11 cellular contexts compared by ENCODE assay signal in genomic region chr4:153448003-153448731, GRCh38. TPM values are rescaled to one million over a fixed set of nuclear protein-coding genes. Genes with fewer than 3 reads are reported as not detected.
A peak's percentile ranks its signal among the peaks of the same experiment; 100 is the strongest.
DNase-seq lines count a peak whose midpoint lies in the region; ATAC-seq and TF ChIP-seq lines count a peak whose summit lies in the region.
"Had no signal": no experiment of that assay in that cellular context is flagged by ENCODE, and none has a peak within 500 bp of the region (broad histone marks: within the 10 kb centered on the region; RNA-seq: fewer than 3 reads in every experiment).

No MANE protein-coding gene starts in this region.

- CTCF ChIA-PET in CD4-positive, alpha-beta T cell (lab: Charles Lee): interaction anchor here (1.9 to 2.5 kb wide), 2 partner anchors 15 to 19 kb away, joined by 5 to 16 read pairs; partner anchors contain the start of gene TMEM131L
- CTCF ChIA-PET in activated CD8-positive, alpha-beta T cell treated with anti-CD3 and anti-CD28 coated beads for 36 hours (lab: Charles Lee): interaction anchor here (1.0 to 4.3 kb wide), 4 partner anchors 15 to 102 kb away, joined by 4 to 18 read pairs (median 4); partner anchors contain the start of gene TMEM131L

- no peaks in the 10 kb centered on the region for H3K9me3 ChIP-seq in CD4-positive, alpha-beta T cell (ENCODE audit: control insufficient read depth, low read length)

- DNase-seq in CD4-positive, alpha-beta T cell: no peak
- DNase-seq in NCI-H1436 (lab: John Stamatoyannopoulos, UW) (peak; percentile 55), nephron progenitor cell (peak; percentile 9), amygdala (lab: John Stamatoyannopoulos, UW) (no peak)
- DNase-seq in activated CD8-positive, alpha-beta T cell treated with anti-CD3 and anti-CD28 coated beads for 36 hours: no peak
- no peak for DNase-seq in stimulated activated CD4-positive, alpha-beta T cell treated with anti-CD3 and anti-CD28 coated beads, Interleukin-4, amount 100 ng/mL, for 1 hour
- DNase-seq: activated CD8-positive, alpha-beta memory T cell treated with anti-CD3 and anti-CD28 coated beads, Interleukin-2, amount 10 ng/mL, durations not matched to agents 7 days and 5 days; cerebellar nuclear complex; Karpas-422 had no signal

- H3K4me3 Mint-ChIP-seq in CD4-positive, alpha-beta T cell: no peak overlapping the region
- peak overlapping the region in 2 of 5 experiments; percentile 63 to 65 for H3K4me3 Mint-ChIP-seq in brain
- H3K4me3 Mint-ChIP-seq in nephron progenitor cell: no peak overlapping the region
- no peak overlapping the region for H3K4me3 Mint-ChIP-seq in activated CD8-positive, alpha-beta T cell treated with anti-CD3 and anti-CD28 coated beads for 36 hours
- H3K4me3 Mint-ChIP-seq: activated CD8-positive, alpha-beta memory T cell treated with anti-CD3 and anti-CD28 coated beads, Interleukin-2, amount 10 ng/mL, durations not matched to agents 7 days and 5 days had no signal

- H3K9me3 Mint-ChIP-seq in CD4-positive, alpha-beta T cell: no peaks in the 10 kb centered on the region
- H3K9me3 Mint-ChIP-seq in brain (peaks cover 0 to 3% (median 0%) of the 10 kb centered on the region in 5 experiments), nephron progenitor cell (no peaks in the 10 kb centered on the region)
- H3K9me3 Mint-ChIP-seq in activated CD8-positive, alpha-beta T cell treated with anti-CD3 and anti-CD28 coated beads for 36 hours: no peaks in the 10 kb centered on the region

- intact Hi-C loops in CD4-positive, alpha-beta T cell (cut with DNase I, micrococcal nuclease): no loop called here
- intact Hi-C loops in activated CD8-positive, alpha-beta T cell treated with anti-CD3 and anti-CD28 coated beads for 36 hours (cut with micrococcal nuclease): no loop called here

- H3K27ac ChIP-seq in CD4-positive, alpha-beta T cell (ENCODE audit: low read depth, low read length): no peak overlapping the region

- no peak for TF ChIP-seq CTCF in CD4-positive, alpha-beta T cell (IDR thresholded peaks at IDR 0.05)
- no peak for TF ChIP-seq CTCF in brain (conservative IDR thresholded peaks at IDR 0.05)
- TF ChIP-seq CTCF in nephron progenitor cell (IDR thresholded peaks at IDR 0.05): no peak
- TF ChIP-seq CTCF in activated CD8-positive, alpha-beta T cell treated with anti-CD3 and anti-CD28 coated beads for 36 hours (IDR thresholded peaks at IDR 0.05): no peak

- H3K27me3 ChIP-seq in CD4-positive, alpha-beta T cell (ENCODE audit: control insufficient read depth, insufficient read depth, low read length): no peaks in the 10 kb centered on the region

- POLR2A ChIA-PET in CD4-positive, alpha-beta T cell (lab: Charles Lee): interaction anchor here (0.8 to 4.6 kb wide), 3 partner anchors 18 to 125 kb away, joined by 4 to 34 read pairs (median 5); partner anchors contain the start of gene TMEM131L
- POLR2A ChIA-PET in activated CD8-positive, alpha-beta T cell treated with anti-CD3 and anti-CD28 coated beads for 36 hours (lab: Charles Lee): interaction anchor here (0.7 to 1.3 kb wide), 3 partner anchors 9 to 17 kb away, joined by 3 read pairs; no protein-coding TSS in a partner anchor

- no peak for ATAC-seq in CD4-positive, alpha-beta T cell (ENCODE audit: poor library complexity)
- ATAC-seq in activated CD8-positive, alpha-beta T cell treated with anti-CD3 and anti-CD28 coated beads for 36 hours: no peak
- ATAC-seq in GM19452 (IDR thresholded peaks at IDR 0.05; ENCODE audit: unreplicated experiment): no peak
- ATAC-seq: activated CD8-positive, alpha-beta memory T cell treated with anti-CD3 and anti-CD28 coated beads, Interleukin-2, amount 10 ng/mL, durations not matched to agents 7 days and 5 days had no signal

- peak overlapping the region; percentile 3 for H3K27ac Mint-ChIP-seq in CD4-positive, alpha-beta T cell
- H3K27ac Mint-ChIP-seq in brain: peak overlapping the region in 3 of 5 experiments; percentile 41 to 80 (median 66)
- peak overlapping the region; percentile 90 for H3K27ac Mint-ChIP-seq in nephron progenitor cell
- H3K27ac Mint-ChIP-seq in activated CD8-positive, alpha-beta T cell treated with anti-CD3 and anti-CD28 coated beads for 36 hours: no peak overlapping the region
- H3K27ac Mint-ChIP-seq: activated CD8-positive, alpha-beta memory T cell treated with anti-CD3 and anti-CD28 coated beads, Interleukin-2, amount 10 ng/mL, durations not matched to agents 7 days and 5 days had no signal

- no peaks in the 10 kb centered on the region for H3K36me3 Mint-ChIP-seq in CD4-positive, alpha-beta T cell (ENCODE audit: low read depth)
- H3K36me3 Mint-ChIP-seq in brain (no peaks in the 10 kb centered on the region), nephron progenitor cell (ENCODE audit: low read depth) (no peaks in the 10 kb centered on the region)
- H3K36me3 Mint-ChIP-seq in activated CD8-positive, alpha-beta T cell treated with anti-CD3 and anti-CD28 coated beads for 36 hours (ENCODE audit: low read depth): no peaks in the 10 kb centered on the region
- H3K36me3 Mint-ChIP-seq: activated CD8-positive, alpha-beta memory T cell treated with anti-CD3 and anti-CD28 coated beads, Interleukin-2, amount 10 ng/mL, durations not matched to agents 7 days and 5 days had no signal

- peaks cover 35% of the 10 kb centered on the region for H3K4me1 Mint-ChIP-seq in CD4-positive, alpha-beta T cell (ENCODE audit: low read depth)
- H3K4me1 Mint-ChIP-seq in brain (peaks cover 30% of the 10 kb centered on the region), nephron progenitor cell (peaks cover 44% of the 10 kb centered on the region)
- peaks cover 16% of the 10 kb centered on the region for H3K4me1 Mint-ChIP-seq in activated CD8-positive, alpha-beta T cell treated with anti-CD3 and anti-CD28 coated beads for 36 hours (ENCODE audit: low read depth)

- H3K27me3 Mint-ChIP-seq in CD4-positive, alpha-beta T cell: no peaks in the 10 kb centered on the region
- H3K27me3 Mint-ChIP-seq in brain (peaks cover 2% of the 10 kb centered on the region), nephron progenitor cell (ENCODE audit: low read depth, poor library complexity) (peaks cover 9% of the 10 kb centered on the region)
- H3K27me3 Mint-ChIP-seq in activated CD8-positive, alpha-beta T cell treated with anti-CD3 and anti-CD28 coated beads for 36 hours: no peaks in the 10 kb centered on the region
- H3K27me3 Mint-ChIP-seq: activated CD8-positive, alpha-beta memory T cell treated with anti-CD3 and anti-CD28 coated beads, Interleukin-2, amount 10 ng/mL, durations not matched to agents 7 days and 5 days had no signal

RNA-seq across cellular contexts. Expression of gene TMEM131L, which starts 18.0 kb away (rescaled TPM):
- total RNA-seq in CD4-positive, alpha-beta T cell: 100 to 1,000 TPM; 101 to 106 TPM
- 3.7 TPM for polyA plus RNA-seq in brain (ENCODE audit: insufficient read depth, low read depth, low replicate concordance)
- total RNA-seq in activated CD8-positive, alpha-beta T cell treated with anti-CD3 and anti-CD28 coated beads for 36 hours: 10 to 100 TPM; 51.7 to 52.4 TPM

Comparison
In these comparisons a context has a peak if more than half of its experiments do, and no peak if none do; other contexts are left out.
1. DNase-seq: peak in NCI-H1436 (single experiment) and nephron progenitor cell (single experiment); none in CD4-positive, alpha-beta T cell (0 of 10), activated CD8-positive, alpha-beta T cell treated with anti-CD3 and anti-CD28 coated beads for 36 hours (single experiment), stimulated activated CD4-positive, alpha-beta T cell treated with anti-CD3 and anti-CD28 coated beads, Interleukin-4, amount 100 ng/mL, for 1 hour (single experiment) and amygdala (0 of 56).